23 cellular contexts compared by ENCODE assay signal in the genomic region with DNA sequence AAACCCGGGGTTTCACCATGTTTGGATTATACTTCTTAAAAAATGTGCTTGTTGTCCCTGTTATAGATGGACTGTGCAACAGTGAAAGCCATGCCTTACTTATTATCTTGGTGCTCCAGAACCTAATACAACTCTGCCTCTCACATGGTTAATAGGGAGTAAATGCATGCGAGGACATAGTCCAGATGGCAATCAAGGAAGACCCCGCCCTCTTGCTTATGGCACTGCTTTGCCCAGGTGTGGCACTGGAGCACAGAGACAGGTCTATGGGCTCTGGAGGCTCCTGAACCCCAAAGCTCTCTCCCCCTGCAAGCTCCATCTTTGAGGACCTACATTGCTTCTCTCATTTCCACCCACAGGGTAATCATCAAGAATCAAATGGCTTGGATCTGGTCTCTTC.
DNase-seq lines count a peak whose midpoint lies in the region; ATAC-seq, FAIRE-seq and TF ChIP-seq lines count a peak whose summit lies in the region.
"Had no signal": no experiment of that assay in that cellular context is flagged by ENCODE, and none has a peak within 500 bp of the region (broad histone marks: within the 10 kb centered on the region; RNA-seq: fewer than 3 reads in every experiment).

No MANE protein-coding gene starts in this region.

- no peaks in the 10 kb centered on the region for H3K79me1 ChIP-seq in IMR-90 (ENCODE audit: low read depth in 1 of 2, low read length in 2 of 2)

- no peaks in the 10 kb centered on the region for H3K4me1 Mint-ChIP-seq in activated naive CD8-positive, alpha-beta T cell treated with anti-CD3 and anti-CD28 coated beads, Interleukin-2, amount 50 U/mL, for 24 hours
- H3K4me1 Mint-ChIP-seq: B cell had no signal

- intact Hi-C loops in IMR-90 (cut with micrococcal nuclease): loop anchor here (10.0 kb wide), 1 partner anchor 165 kb away; no protein-coding TSS in a partner anchor
- intact Hi-C loops in mucosa of descending colon (cut with DNase I, micrococcal nuclease): no loop called here

- H3K4me1 ChIP-seq in IMR-90 (ENCODE audit: control insufficient read depth, insufficient read depth, low read length) (peaks cover 15% of the 10 kb centered on the region), mucosa of descending colon (ENCODE audit: low read depth) (peaks cover 4% of the 10 kb centered on the region), small intestine (ENCODE audit: control insufficient read depth in 2 of 2, insufficient read depth in 1 of 2, low read depth in 1 of 2, low read length in 1 of 2) (peaks cover 0 to 4% of the 10 kb centered on the region in 2 donors)
- H3K4me1 ChIP-seq: A549, Caco-2 had no signal

- H3K56ac ChIP-seq in IMR-90 (ENCODE audit: extremely low read depth, insufficient read depth, low read length): no peak overlapping the region

- H3K27ac Mint-ChIP-seq in activated naive CD8-positive, alpha-beta T cell treated with anti-CD3 and anti-CD28 coated beads, Interleukin-2, amount 50 U/mL, for 24 hours: no peak overlapping the region
- H3K27ac Mint-ChIP-seq: B cell; CD4-positive, alpha-beta T cell; CD8-positive, alpha-beta T cell had no signal

- dilution Hi-C loops in IMR-90 (cut with HindIII; ENCODE audit: low sequenced_read_pairs, unreplicated experiment): no loop called here

- no peaks in the 10 kb centered on the region for H3K27me3 ChIP-seq in IMR-90 (ENCODE audit: control insufficient read depth, insufficient read depth, low read length)
- no peaks in the 10 kb centered on the region for H3K27me3 ChIP-seq in small intestine (ENCODE audit: control insufficient read depth in 2 of 2, insufficient read depth in 2 of 2, low read length in 2 of 2)
- H3K27me3 ChIP-seq: BLaER1 treated with 17β-estradiol and CSF1 and Interleukin-3, amounts not matched to agents 10 nM and 100 nM had no signal

- no TSS peak for BruUV-seq in IMR-90 (replicated peaks; lab: Mats Ljungman, UMichigan)

- WGBS in IMR-90 (ENCODE audit: extremely low coverage in 2 of 2, insufficient read length in 1 of 2), 2 experiments: no CpG with 5 or more reads among the region's 3 CpGs
- WGBS in small intestine, 3 donors: 31 to 73% (median 34%) methylated on average over 3 of the region's 3 CpGs

- DNase-seq in IMR-90 (no peak), islet precursor cell (peak; percentile 24), mucosa of descending colon (peak in 1 of 3 donors; percentile 41), small intestine (peak; percentile 87), cerebellar nuclear complex (lab: John Stamatoyannopoulos, UW) (no peak)
- DNase-seq in activated naive CD8-positive, alpha-beta T cell treated with anti-CD3 and anti-CD28 coated beads, Interleukin-2, amount 50 U/mL, for 24 hours: no peak
- no peak for DNase-seq in stimulated activated CD4-positive, alpha-beta T cell treated with anti-CD3 and anti-CD28 coated beads, Interleukin-4, amount 100 ng/mL, for 4 hours
- DNase-seq: Caco-2; Calu3; CD4-positive, alpha-beta T cell; CD8-positive, alpha-beta T cell; DND-41; EL; GDM1 had no signal

- H3K9me3 ChIP-seq in IMR-90 (ENCODE audit: control insufficient read depth, insufficient read depth, low read length) (no peaks in the 10 kb centered on the region), mucosa of descending colon (no peaks in the 10 kb centered on the region), small intestine (ENCODE audit: control insufficient read depth, low read depth) (no peaks in the 10 kb centered on the region)
- H3K9me3 ChIP-seq: A549; BLaER1 treated with 17β-estradiol and CSF1 and Interleukin-3, amounts not matched to agents 10 nM and 100 nM; Caco-2 had no signal

- in situ Hi-C loops in IMR-90 (cut with MboI; ENCODE audit: low sequenced_read_pairs): no loop called here

- H2AK9ac ChIP-seq in IMR-90 (replicated peaks; ENCODE audit: low read depth, low read length, poor library complexity): no peak overlapping the region

- H3K36me3 Mint-ChIP-seq in activated naive CD8-positive, alpha-beta T cell treated with anti-CD3 and anti-CD28 coated beads, Interleukin-2, amount 50 U/mL, for 24 hours (ENCODE audit: low read depth): no peaks in the 10 kb centered on the region
- H3K36me3 Mint-ChIP-seq: CD8-positive, alpha-beta T cell had no signal

- no peak overlapping the region for H3K14ac ChIP-seq in IMR-90 (replicated peaks; ENCODE audit: low read depth, low read length)

- H2BK15ac ChIP-seq in IMR-90 (ENCODE audit: low read depth, low read length): 0 out of 3 replicates have a peak overlapping the region, but pooled peaks have one; percentile 2

- no peak overlapping the region for H4K5ac ChIP-seq in IMR-90 (ENCODE audit: low read depth, low read length)

- H2AFZ ChIP-seq in IMR-90 (replicated peaks; ENCODE audit: low read length, poor library complexity): no peak overlapping the region

- H3K27ac ChIP-seq in IMR-90 (ENCODE audit: insufficient read depth, low read length): no peak overlapping the region
- H3K27ac ChIP-seq in small intestine (ENCODE audit: low read depth in 1 of 2, low read length in 1 of 2): no peak overlapping the region
- H3K27ac ChIP-seq: 22Rv1; A549; BLaER1 treated with 17β-estradiol and CSF1 and Interleukin-3, amounts not matched to agents 10 nM and 100 nM; C4-2B had no signal

- H3K4ac ChIP-seq in IMR-90 (ENCODE audit: low read depth, low read length): no peak overlapping the region; the same call in 1 of the 2 replicates

- FAIRE-seq in small intestine (lab: Jason Lieb, UNC): no peak
- FAIRE-seq: A549, D721Med, GM12878, GM12892, GM18507 had no signal

- ATAC-seq in IMR-90 (ENCODE audit: low read depth) (no peak), mucosa of descending colon (peak; percentile 40)
- ATAC-seq in activated naive CD8-positive, alpha-beta T cell treated with anti-CD3 and anti-CD28 coated beads, Interleukin-2, amount 50 U/mL, for 24 hours: no peak
- ATAC-seq: A549; CD8-positive, alpha-beta T cell; GM12878 had no signal

- H3K4me3 Mint-ChIP-seq in activated naive CD8-positive, alpha-beta T cell treated with anti-CD3 and anti-CD28 coated beads, Interleukin-2, amount 50 U/mL, for 24 hours: no peak overlapping the region
- H3K4me3 Mint-ChIP-seq: B cell; CD4-positive, alpha-beta T cell; CD8-positive, alpha-beta T cell had no signal

- H3K23ac ChIP-seq in IMR-90 (ENCODE audit: low read depth, low read length): no peak overlapping the region

- no peak overlapping the region for H4K91ac ChIP-seq in IMR-90 (ENCODE audit: insufficient read depth, low read depth, low read length)

- H2BK20ac ChIP-seq in IMR-90 (ENCODE audit: low read depth, low read length): no peak overlapping the region

- no peak overlapping the region for H3K18ac ChIP-seq in IMR-90 (ENCODE audit: low read depth, low read length)

- H3K9me1 ChIP-seq in IMR-90 (ENCODE audit: insufficient read depth, low read length): peaks cover 15% of the 10 kb centered on the region; the same call in 1 of the 2 replicates

- no peak for TF ChIP-seq POLR2A in IMR-90 (IDR thresholded peaks at IDR 0.05; ENCODE audit: low read depth, low read length)

- H3K4me2 ChIP-seq in IMR-90 (ENCODE audit: low read depth, low read length): no peak overlapping the region
- H3K4me2 ChIP-seq: A549 had no signal

- TF ChIP-seq CTCF in IMR-90 (conservative IDR thresholded peaks at IDR 0.05; ENCODE audit: low read depth, low read length) (no peak), mucosa of descending colon (IDR thresholded peaks at IDR 0.05) (no peak)

- peaks cover 4% of the 10 kb centered on the region for H3K9me3 Mint-ChIP-seq in activated naive CD8-positive, alpha-beta T cell treated with anti-CD3 and anti-CD28 coated beads, Interleukin-2, amount 50 U/mL, for 24 hours
- H3K9me3 Mint-ChIP-seq: CD4-positive, alpha-beta T cell; CD8-positive, alpha-beta T cell had no signal

- no peak overlapping the region for H2AK5ac ChIP-seq in IMR-90 (ENCODE audit: low read depth, low read length)

- no peaks in the 10 kb centered on the region for H4K20me1 ChIP-seq in IMR-90 (ENCODE audit: insufficient read depth, low read length)
- H4K20me1 ChIP-seq: BLaER1 treated with 17β-estradiol and CSF1 and Interleukin-3, amounts not matched to agents 10 nM and 100 nM had no signal

- no peak for TF ChIP-seq RAD21 in IMR-90 (IDR thresholded peaks at IDR 0.05; ENCODE audit: low read length)

- no peak overlapping the region for H2BK120ac ChIP-seq in IMR-90 (ENCODE audit: low read depth, low read length)

- peaks cover 3% of the 10 kb centered on the region for H3K27me3 Mint-ChIP-seq in activated naive CD8-positive, alpha-beta T cell treated with anti-CD3 and anti-CD28 coated beads, Interleukin-2, amount 50 U/mL, for 24 hours
- H3K27me3 Mint-ChIP-seq: CD4-positive, alpha-beta T cell had no signal

- no peak overlapping the region for H2BK5ac ChIP-seq in IMR-90 (ENCODE audit: low read depth, low read length, poor library complexity, severe bottlenecking)

- H3K4me3 ChIP-seq in IMR-90 (ENCODE audit: insufficient read depth, low read depth, low read length) (no peak overlapping the region), mucosa of descending colon (no peak overlapping the region), small intestine (ENCODE audit: low read depth in 1 of 2, low read length in 2 of 2) (no peak overlapping the region)
- H3K4me3 ChIP-seq: A549; BLaER1 treated with 17β-estradiol and CSF1 and Interleukin-3, amounts not matched to agents 10 nM and 100 nM; GM12878 had no signal

- CTCF ChIA-PET in IMR-90 (lab: Yijun Ruan, JAX): no interaction called here

- H4K8ac ChIP-seq in IMR-90 (ENCODE audit: low read depth in 2 of 2, low read length in 2 of 2): no peak overlapping the region

- no peaks in the 10 kb centered on the region for H3K36me3 ChIP-seq in IMR-90 (ENCODE audit: control insufficient read depth, insufficient read depth, low read length)
- H3K36me3 ChIP-seq in mucosa of descending colon (ENCODE audit: low read depth): no peaks in the 10 kb centered on the region
- no peaks in the 10 kb centered on the region for H3K36me3 ChIP-seq in small intestine (ENCODE audit: control insufficient read depth in 2 of 2, insufficient read depth in 2 of 2, low read length in 2 of 2)
- H3K36me3 ChIP-seq: BLaER1 treated with 17β-estradiol and CSF1 and Interleukin-3, amounts not matched to agents 10 nM and 100 nM had no signal

- no peak overlapping the region for H3K9ac ChIP-seq in IMR-90 (ENCODE audit: low read depth, low read length)
- H3K9ac ChIP-seq: BLaER1 treated with 17β-estradiol and CSF1 and Interleukin-3, amounts not matched to agents 10 nM and 100 nM had no signal

- POLR2A ChIA-PET in IMR-90 (lab: Charles Lee; ENCODE audit: unreplicated experiment): no interaction called here

TF ChIP-seq in IMR-90, 13 proteins besides CTCF, POLR2A, EP300 and RAD21 (continues in another document):
- no peak for TF ChIP-seq MAFK (IDR thresholded peaks at IDR 0.05; ENCODE audit: low read depth, low read length)
- TF ChIP-seq NFE2L2 (IDR thresholded peaks at IDR 0.05; ENCODE audit: low read depth, low read length): no peak
- no peak for TF ChIP-seq SMC3 (IDR thresholded peaks at IDR 0.05; ENCODE audit: low read depth, low read length)
- no peak for TF ChIP-seq RFX5 (IDR thresholded peaks at IDR 0.05; ENCODE audit: low read depth, low read length)
- TF ChIP-seq CHD1 (IDR thresholded peaks at IDR 0.05; ENCODE audit: low read depth, low read length): no peak
- TF ChIP-seq FOS (IDR thresholded peaks at IDR 0.05; ENCODE audit: low read depth, low read length): no peak

Comparison
In these comparisons a context has a peak if more than half of its experiments do, and no peak if none do; other contexts are left out.
1. DNase-seq: peak in islet precursor cell (single experiment) and small intestine (single experiment); none in IMR-90 (single experiment), cerebellar nuclear complex (0 of 2), activated naive CD8-positive, alpha-beta T cell treated with anti-CD3 and anti-CD28 coated beads, Interleukin-2, amount 50 U/mL, for 24 hours (single experiment) and stimulated activated CD4-positive, alpha-beta T cell treated with anti-CD3 and anti-CD28 coated beads, Interleukin-4, amount 100 ng/mL, for 4 hours (0 of 2).